10 cellular contexts compared by ENCODE assay signal in genomic region chr4:26020083-26020668, GRCh38.
A peak's percentile ranks its signal among the peaks of the same experiment; 100 is the strongest.
DNase-seq lines count a peak whose midpoint lies in the region; ATAC-seq lines count a peak whose summit lies in the region.
"Had no signal": no experiment of that assay in that cellular context is flagged by ENCODE, and none has a peak within 500 bp of the region (broad histone marks: within the 10 kb centered on the region; RNA-seq: fewer than 3 reads in every experiment).

No MANE protein-coding gene starts in this region.

- H3K9me3 Mint-ChIP-seq in effector memory CD8-positive, alpha-beta T cell = no peaks in the 10 kb centered on the region

- peak overlapping the region in 1 of 2 donors; percentile 76 for H3K27ac Mint-ChIP-seq in effector memory CD8-positive, alpha-beta T cell

- H3K4me1 Mint-ChIP-seq in effector memory CD8-positive, alpha-beta T cell (ENCODE audit: low read depth in 2 of 2) = peaks cover 0 to 2% of the 10 kb centered on the region in 2 donors

- H3K4me3 Mint-ChIP-seq in effector memory CD8-positive, alpha-beta T cell = peak overlapping the region; percentile 20 to 61

- H3K27me3 Mint-ChIP-seq in effector memory CD8-positive, alpha-beta T cell = peaks cover 16 to 43% of the 10 kb centered on the region in 2 donors

- ATAC-seq in effector memory CD8-positive, alpha-beta T cell (replicated peaks) = peak; percentile 47
- no peak for ATAC-seq in GM18861 (IDR thresholded peaks at IDR 0.05; ENCODE audit: unreplicated experiment)

- no peaks in the 10 kb centered on the region for H3K36me3 Mint-ChIP-seq in effector memory CD8-positive, alpha-beta T cell (ENCODE audit: insufficient read depth)

- peak; percentile 44 for DNase-seq in activated CD4-positive, alpha-beta T cell treated with anti-CD3 and anti-CD28 coated beads for 48 hours
- DNase-seq in activated CD4-positive, alpha-beta T cell treated with anti-CD3 and anti-CD28 coated beads for 1 hour = no peak
- DNase-seq in SK-N-DZ (ENCODE audit: low spot score) (peak; percentile 79), DMS153 treated with DMSO at 0.1 percent for 48 hours (lab: John Stamatoyannopoulos, UW; ENCODE audit: unreplicated experiment) (no peak)
- no peak for DNase-seq in effector memory CD8-positive, alpha-beta T cell
- DNase-seq in stimulated activated CD4-positive, alpha-beta T cell treated with anti-CD3 and anti-CD28 coated beads, TNF-alpha, amount 100 ng/mL, for 24 hours (ENCODE audit: low read depth in 3 of 3) = peak in 2 of 3 experiments; percentile 5 to 14
- DNase-seq in activated CD4-positive, CD25-positive, alpha-beta regulatory T cell treated with anti-CD3 and anti-CD28 coated beads, Interleukin-2, amount 50 U/mL, for 72 hours = no peak
- DNase-seq: NCI-H524 treated with DMSO at 0.1 percent for 48 hours, substantia nigra had no signal

Comparison
In these comparisons a context has a peak if more than half of its experiments do, and no peak if none do; other contexts are left out.
1. DNase-seq: peak in activated CD4-positive, alpha-beta T cell treated with anti-CD3 and anti-CD28 coated beads for 48 hours (single experiment), SK-N-DZ (single experiment) and stimulated activated CD4-positive, alpha-beta T cell treated with anti-CD3 and anti-CD28 coated beads, TNF-alpha, amount 100 ng/mL, for 24 hours (2 of 3); none in activated CD4-positive, alpha-beta T cell treated with anti-CD3 and anti-CD28 coated beads for 1 hour (single experiment), effector memory CD8-positive, alpha-beta T cell (0 of 3), DMS153 treated with DMSO at 0.1 percent for 48 hours (single experiment) and activated CD4-positive, CD25-positive, alpha-beta regulatory T cell treated with anti-CD3 and anti-CD28 coated beads, Interleukin-2, amount 50 U/mL, for 72 hours (single experiment).